In the genomic region with DNA sequence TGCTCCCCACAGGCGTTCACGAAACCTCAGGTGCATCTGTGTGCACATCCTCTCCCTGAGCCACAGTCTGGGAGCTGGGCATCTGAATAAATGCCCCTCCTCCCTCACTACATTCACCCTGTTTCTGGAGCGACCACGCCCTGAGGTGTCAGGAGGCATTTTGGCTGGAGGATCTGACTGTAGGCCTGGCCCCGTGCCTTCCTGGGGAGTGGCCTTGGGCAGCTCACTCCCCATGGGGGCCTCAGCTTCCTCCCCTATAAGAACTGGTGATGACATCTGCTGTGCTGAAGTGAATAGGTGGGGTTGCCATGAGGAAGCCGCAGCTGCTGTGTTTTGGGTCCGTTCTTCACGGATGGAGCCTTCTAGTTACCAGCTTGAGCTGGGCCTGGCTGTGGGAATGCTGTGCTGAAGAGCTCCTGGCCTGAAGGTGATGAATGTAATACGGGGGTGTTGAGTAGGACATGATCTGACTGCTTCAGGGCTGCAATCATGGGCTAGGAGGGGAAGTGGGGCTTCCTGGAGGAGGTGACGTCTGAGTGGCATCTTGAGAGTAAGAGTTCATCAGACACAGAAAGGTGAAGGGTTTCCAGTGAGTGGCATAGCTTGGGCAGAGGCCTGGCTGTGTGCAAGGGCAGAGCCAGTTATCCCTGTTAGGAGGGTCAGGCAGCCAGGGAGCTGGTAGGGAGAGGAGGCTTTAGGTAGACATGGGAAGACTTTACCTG, we compare ENCODE assay signal across 14 cellular contexts. TPM values are rescaled to one million over a fixed set of nuclear protein-coding genes. Genes with fewer than 3 reads are reported as not detected.
DNase-seq lines count a peak whose midpoint lies in the region; TF ChIP-seq lines count a peak whose summit lies in the region.
"Had no signal": no experiment of that assay in that cellular context is flagged by ENCODE, and none has a peak within 500 bp of the region (broad histone marks: within the 10 kb centered on the region; RNA-seq: fewer than 3 reads in every experiment).

No MANE protein-coding gene starts in this region.

- H3K27me3 ChIP-seq in mesendoderm (ENCODE audit: insufficient read depth, low read length, poor library complexity) (no peaks in the 10 kb centered on the region), spleen (replicated peaks in 1 of 7) (no peaks in the 10 kb centered on the region)
- H3K27me3 ChIP-seq: colonic mucosa, uterus had no signal

- no peaks in the 10 kb centered on the region for H3K27me3 Mint-ChIP-seq in chondrocyte (ENCODE audit: low read depth)
- H3K27me3 Mint-ChIP-seq: activated CD4-positive, alpha-beta T cell treated with anti-CD3 and anti-CD28 coated beads for 36 hours had no signal

- H3K27ac ChIP-seq in mesendoderm (ENCODE audit: low read depth, low read length) = no peak overlapping the region
- no peak overlapping the region for H3K27ac ChIP-seq in spleen
- H3K27ac ChIP-seq: colonic mucosa, esophagus squamous epithelium had no signal

- WGBS in mesendoderm (ENCODE audit: extremely low coverage, insufficient coverage, low lambda C conversion rate) = no CpG with 5 or more reads among the region's 10 CpGs
- WGBS in spleen, 5 donors = 73 to 85% (median 78%) methylated on average over 9 to 10 of the region's 10 CpGs

- H4K8ac ChIP-seq in mesendoderm (ENCODE audit: low read depth, low read length) = no peak overlapping the region

- TF ChIP-seq POLR2A in spleen (IDR thresholded peaks at IDR 0.05) = no peak

- H2BK5ac ChIP-seq in mesendoderm (ENCODE audit: low read length) = no peak overlapping the region

- peaks cover 27% of the 10 kb centered on the region for H3K4me1 Mint-ChIP-seq in chondrocyte (ENCODE audit: low read depth)
- H3K4me1 Mint-ChIP-seq: activated CD4-positive, alpha-beta T cell treated with anti-CD3 and anti-CD28 coated beads for 36 hours had no signal

- no peak overlapping the region for H3K4ac ChIP-seq in mesendoderm (ENCODE audit: low read depth, low read length)

- no peaks in the 10 kb centered on the region for H3K9me3 Mint-ChIP-seq in chondrocyte (ENCODE audit: low read depth)

- H3K4me1 ChIP-seq in mesendoderm (ENCODE audit: control insufficient read depth, low read depth, low read length) (peaks cover 4% of the 10 kb centered on the region), spleen (no peaks in the 10 kb centered on the region)
- H3K4me1 ChIP-seq: colonic mucosa, uterus had no signal

- H2BK15ac ChIP-seq in mesendoderm (replicated peaks; ENCODE audit: low read depth) = no peak overlapping the region

- no peaks in the 10 kb centered on the region for H3K36me3 ChIP-seq in mesendoderm (ENCODE audit: control insufficient read depth, insufficient read depth, low read length)
- H3K36me3 ChIP-seq in spleen = no peaks in the 10 kb centered on the region
- H3K36me3 ChIP-seq: colonic mucosa, esophagus squamous epithelium, uterus had no signal

- H3K9ac ChIP-seq in mesendoderm (ENCODE audit: low read length) = no peak overlapping the region

- H3K79me1 ChIP-seq in mesendoderm (ENCODE audit: low read length) = peaks cover 33% of the 10 kb centered on the region

- intact Hi-C loops in spleen (cut with DNase I; ENCODE audit: low total_unique reads) = no loop called here

- no peak overlapping the region for H3K4me3 Mint-ChIP-seq in chondrocyte (ENCODE audit: unreplicated experiment)
- H3K4me3 Mint-ChIP-seq: activated CD4-positive, alpha-beta T cell treated with anti-CD3 and anti-CD28 coated beads for 36 hours had no signal

- no peak overlapping the region for H3K56ac ChIP-seq in mesendoderm (ENCODE audit: low read length)

- peak; percentile 2 for DNase-seq in DMS 273 treated with DMSO at 0.1 percent for 48 hours (lab: John Stamatoyannopoulos, UW)
- DNase-seq in NCI-H226 = peak; percentile 78
- no peak for DNase-seq in chondrocyte (ENCODE audit: low spot score)
- no peak for DNase-seq in mesendoderm
- DNase-seq in ACHN = no peak
- no peak for DNase-seq in spleen
- no peak for DNase-seq in activated T-cell treated with anti-CD3 and anti-CD28 coated beads, Interleukin-2, amount 50 U/mL, for 48 hours
- no peak for DNase-seq in GM03348 (ENCODE audit: low spot score)
- DNase-seq: activated CD4-positive, alpha-beta T cell treated with anti-CD3 and anti-CD28 coated beads for 36 hours; activated T-cell treated with anti-CD3 and anti-CD28 coated beads, Interleukin-2, amount 50 U/mL, for 1 hour; colonic mucosa; esophagus squamous epithelium; mucosa of descending colon had no signal

- in situ Hi-C loops in ACHN (cut with HindIII; ENCODE audit: low pct_ligation_motif_present, low pct_unique_long_range_greater_than_20kb, low sequenced_read_pairs) = no loop called here

- H3K4me3 ChIP-seq in mesendoderm (ENCODE audit: low read length) (no peak overlapping the region), spleen (no peak overlapping the region)
- H3K4me3 ChIP-seq: colonic mucosa, esophagus squamous epithelium, mucosa of descending colon, uterus had no signal

- no peak overlapping the region for H4K5ac ChIP-seq in mesendoderm (ENCODE audit: low read length)

- no peak overlapping the region for H3K18ac ChIP-seq in mesendoderm (ENCODE audit: low read length)

- TF ChIP-seq CTCF in chondrocyte (IDR thresholded peaks at IDR 0.05) (no peak), spleen (IDR thresholded peaks at IDR 0.05 in 8 of 11, conservative IDR thresholded peaks at IDR 0.05 in 3 of 11) (no peak)

- no peak overlapping the region for H2AK5ac ChIP-seq in mesendoderm (ENCODE audit: low read length)

- H3K9me3 ChIP-seq in spleen = no peaks in the 10 kb centered on the region
- H3K9me3 ChIP-seq: colonic mucosa, esophagus squamous epithelium, mucosa of descending colon, uterus had no signal

- H3K27ac Mint-ChIP-seq in chondrocyte (ENCODE audit: unreplicated experiment) = peak overlapping the region; percentile 55
- H3K27ac Mint-ChIP-seq: activated CD4-positive, alpha-beta T cell treated with anti-CD3 and anti-CD28 coated beads for 36 hours had no signal

- H3K23ac ChIP-seq in mesendoderm (ENCODE audit: low read length) = peak overlapping the region; percentile 45

- H2BK120ac ChIP-seq in mesendoderm (ENCODE audit: low read depth, low read length) = no peak overlapping the region

- H3K4me2 ChIP-seq in mesendoderm (ENCODE audit: low read length) = no peak overlapping the region

- H3K79me2 ChIP-seq in mesendoderm (ENCODE audit: control insufficient read depth, insufficient read depth, low read length) = peaks cover 12% of the 10 kb centered on the region

- H3K36me3 Mint-ChIP-seq in chondrocyte (ENCODE audit: low read depth) = peaks cover 5% of the 10 kb centered on the region

RNA-seq across cellular contexts. Expression of gene GLI2, which starts 58.2 kb away (rescaled TPM):
- 31.1 to 37.0 TPM (median 36.0 TPM) in 3 replicates for total RNA-seq in chondrocyte
- 23.2 TPM for polyA plus RNA-seq in mesendoderm (2013, experiment 1 of 2)
- polyA plus RNA-seq in mesendoderm (2013, experiment 2 of 2) = 23.4 TPM
- total RNA-seq in spleen = 10 to 100 TPM in 1 of 7 donors, 1 to 10 TPM in 5, under 1 TPM in 1; 0.51 to 10.6 (median 1.7) TPM
- under 1 TPM; 0.22 to 0.32 (median 0.23) TPM for polyA plus RNA-seq in spleen
- total RNA-seq: activated CD4-positive, alpha-beta T cell treated with anti-CD3 and anti-CD28 coated beads for 36 hours had no signal

Comparison
In these comparisons a context has a peak if more than half of its experiments do, and no peak if none do; other contexts are left out.
1. DNase-seq: peak in DMS 273 treated with DMSO at 0.1 percent for 48 hours (single experiment) and NCI-H226 (single experiment); none in chondrocyte (single experiment), mesendoderm (single experiment), ACHN (single experiment), spleen (single experiment), activated T-cell treated with anti-CD3 and anti-CD28 coated beads, Interleukin-2, amount 50 U/mL, for 48 hours (0 of 2) and GM03348 (single experiment).